In genomic region chr10:29496341-29497162, GRCh38 we compare ENCODE assay signal across 8 cellular contexts.
DNase-seq lines count a peak whose midpoint lies in the region; ATAC-seq and TF ChIP-seq lines count a peak whose summit lies in the region.

No MANE protein-coding gene starts in this region.

- no peak overlapping the region for H4K5ac ChIP-seq in IMR-90 (ENCODE audit: low read depth, low read length)

- ATAC-seq in GM18907 (IDR thresholded peaks at IDR 0.05; ENCODE audit: unreplicated experiment) (peak; percentile 68), IMR-90 (ENCODE audit: low read depth) (peak; percentile 99), T-helper 17 cell (peak; percentile 74)

- DNase-seq in AG20443 (ENCODE audit: low spot score) = peak; percentile 88
- peak; percentile 61 for DNase-seq in IMR-90
- DNase-seq in T-helper 17 cell = peak; percentile 27 to 57 (median 31)
- DNase-seq in ascending aorta (ENCODE audit: low spot score in 2 of 2) = peak in 1 of 2 donors; percentile 80
- DNase-seq in hippocampal formation (lab: John Stamatoyannopoulos, UW) = peak; percentile 5 to 58
- DNase-seq in sigmoid colon = peak; percentile 84
- no peak for DNase-seq in NCI-H524 treated with DMSO at 0.1 percent for 48 hours (lab: John Stamatoyannopoulos, UW)

- H3K4me1 Mint-ChIP-seq in T-helper 17 cell = peaks cover 10% of the 10 kb centered on the region

- 0 out of 2 replicates have a peak overlapping the region, but pooled peaks have one; percentile 21 for H3K14ac ChIP-seq in IMR-90 (replicated peaks; ENCODE audit: low read depth, low read length)

- TF ChIP-seq POLR2A in IMR-90 (IDR thresholded peaks at IDR 0.05; ENCODE audit: low read depth, low read length) (no peak), sigmoid colon (IDR thresholded peaks at IDR 0.05) (no peak)

- H2BK5ac ChIP-seq in IMR-90 (ENCODE audit: low read depth, low read length, poor library complexity, severe bottlenecking) = no peak overlapping the region

- POLR2A ChIA-PET in IMR-90 (lab: Charles Lee; ENCODE audit: unreplicated experiment) = no interaction called here

- no peak overlapping the region for H4K91ac ChIP-seq in IMR-90 (ENCODE audit: insufficient read depth, low read depth, low read length)

- H3K4me3 ChIP-seq in IMR-90 (ENCODE audit: insufficient read depth, low read depth, low read length) = no peak overlapping the region
- no peak overlapping the region for H3K4me3 ChIP-seq in ascending aorta
- no peak overlapping the region for H3K4me3 ChIP-seq in sigmoid colon

- H2AK9ac ChIP-seq in IMR-90 (replicated peaks; ENCODE audit: low read depth, low read length, poor library complexity) = no peak overlapping the region

- no peak overlapping the region for H3K27ac ChIP-seq in IMR-90 (ENCODE audit: insufficient read depth, low read length)
- H3K27ac ChIP-seq in ascending aorta = no peak overlapping the region
- peak overlapping the region in 3 of 4 donors; percentile 6 to 61 (median 9) for H3K27ac ChIP-seq in sigmoid colon

- no peak for TF ChIP-seq EP300 in sigmoid colon (IDR thresholded peaks at IDR 0.05)

- H2BK15ac ChIP-seq in IMR-90 (ENCODE audit: low read depth, low read length) = no peak overlapping the region

- H3K4me3 Mint-ChIP-seq in T-helper 17 cell = no peak overlapping the region

- H3K9ac ChIP-seq in IMR-90 (ENCODE audit: low read depth, low read length) = no peak overlapping the region

- peaks cover 2% of the 10 kb centered on the region for H3K36me3 Mint-ChIP-seq in T-helper 17 cell (ENCODE audit: low read depth)

- CTCF ChIA-PET in IMR-90 (lab: Yijun Ruan, JAX) = interaction anchor here (0.6 to 1.8 kb wide), 7 partner anchors 12 to 1204 kb away, joined by 3 to 8 read pairs (median 4); no protein-coding TSS in a partner anchor

- dilution Hi-C loops in IMR-90 (cut with HindIII; ENCODE audit: low sequenced_read_pairs, unreplicated experiment) = no loop called here

- H3K4me2 ChIP-seq in IMR-90 (ENCODE audit: low read depth, low read length) = no peak overlapping the region

- no peak overlapping the region for H3K27ac Mint-ChIP-seq in T-helper 17 cell

- H2BK120ac ChIP-seq in IMR-90 (ENCODE audit: low read depth, low read length) = no peak overlapping the region

- H3K27me3 Mint-ChIP-seq in T-helper 17 cell = no peaks in the 10 kb centered on the region

- H3K27me3 ChIP-seq in IMR-90 (ENCODE audit: control insufficient read depth, insufficient read depth, low read length) (no peaks in the 10 kb centered on the region), ascending aorta (no peaks in the 10 kb centered on the region), sigmoid colon (no peaks in the 10 kb centered on the region)

- peaks cover 3% of the 10 kb centered on the region; the same call in 1 of the 2 replicates for H3K9me1 ChIP-seq in IMR-90 (ENCODE audit: insufficient read depth, low read length)

- no peak overlapping the region for H4K8ac ChIP-seq in IMR-90 (ENCODE audit: low read depth in 2 of 2, low read length in 2 of 2)

- H3K4me1 ChIP-seq in IMR-90 (ENCODE audit: control insufficient read depth, insufficient read depth, low read length) (peaks cover 2% of the 10 kb centered on the region; the same call in 1 of the 2 replicates), ascending aorta (no peaks in the 10 kb centered on the region), sigmoid colon (peaks cover 0 to 11% (median 9%) of the 10 kb centered on the region in 4 donors)

- peak; percentile 94 for TF ChIP-seq CTCF in IMR-90 (conservative IDR thresholded peaks at IDR 0.05; ENCODE audit: low read depth, low read length)
- TF ChIP-seq CTCF in ascending aorta (IDR thresholded peaks at IDR 0.05) = peak; percentile 77 to 93 (median 85)
- TF ChIP-seq CTCF in sigmoid colon (IDR thresholded peaks at IDR 0.05) = peak; percentile 57 to 93 (median 86)

- TF ChIP-seq RAD21 in IMR-90 (IDR thresholded peaks at IDR 0.05; ENCODE audit: low read length) = peak; percentile 88

- H3K9me3 ChIP-seq in IMR-90 (ENCODE audit: control insufficient read depth, insufficient read depth, low read length) (no peaks in the 10 kb centered on the region), T-helper 17 cell (ENCODE audit: control insufficient read depth, low read length, poor library complexity, severe bottlenecking) (no peaks in the 10 kb centered on the region), ascending aorta (no peaks in the 10 kb centered on the region), sigmoid colon (no peaks in the 10 kb centered on the region)

- no peak overlapping the region for H3K56ac ChIP-seq in IMR-90 (ENCODE audit: extremely low read depth, insufficient read depth, low read length)

- peak overlapping the region; percentile 61 for H2AFZ ChIP-seq in IMR-90 (replicated peaks; ENCODE audit: low read length, poor library complexity)

- no peak overlapping the region for H2AK5ac ChIP-seq in IMR-90 (ENCODE audit: low read depth, low read length)

- no peak overlapping the region for H3K23ac ChIP-seq in IMR-90 (ENCODE audit: low read depth, low read length)

- no peak overlapping the region for H3K4ac ChIP-seq in IMR-90 (ENCODE audit: low read depth, low read length)

- in situ Hi-C loops in IMR-90 (cut with MboI; ENCODE audit: low sequenced_read_pairs) = loop anchor here (5.0 kb wide), 1 partner anchor 1191 kb away; no protein-coding TSS in a partner anchor

- H3K18ac ChIP-seq in IMR-90 (ENCODE audit: low read depth, low read length) = no peak overlapping the region

- WGBS in IMR-90 (ENCODE audit: extremely low coverage in 2 of 2, insufficient read length in 1 of 2), 2 experiments = 0% methylated on average over 7 of the region's 14 CpGs; no CpG with 5 or more reads in 1 of the 2 experiments
- 32 to 36% methylated on average over 14 of the region's 14 CpGs for WGBS in sigmoid colon, 2 donors

- intact Hi-C loops in IMR-90 (cut with micrococcal nuclease) = loop anchor here (1.0 kb wide), 1 partner anchor 119 kb away; no protein-coding TSS in a partner anchor
- intact Hi-C loops in ascending aorta (cut with DNase I) = no loop called here
- intact Hi-C loops in sigmoid colon (cut with DNase I) = no loop called here

- H3K36me3 ChIP-seq in IMR-90 (ENCODE audit: control insufficient read depth, insufficient read depth, low read length) (peaks cover 22% of the 10 kb centered on the region), ascending aorta (peaks cover 68 to 76% of the 10 kb centered on the region in 2 donors), sigmoid colon (peaks cover 31 to 97% (median 71%) of the 10 kb centered on the region in 4 donors)

- no peak overlapping the region for H2BK20ac ChIP-seq in IMR-90 (ENCODE audit: low read depth, low read length)

- H3K79me1 ChIP-seq in IMR-90 (ENCODE audit: low read depth in 1 of 2, low read length in 2 of 2) = peaks cover 0 to 11% of the 10 kb centered on the region in 2 experiments; a peak in 2 of 4 replicates

- no peaks in the 10 kb centered on the region; the same call in 1 of the 2 replicates for H4K20me1 ChIP-seq in IMR-90 (ENCODE audit: insufficient read depth, low read length)

- BruUV-seq in IMR-90 (replicated peaks; lab: Mats Ljungman, UMichigan) = no TSS peak

TF ChIP-seq in IMR-90, 13 proteins besides CTCF, POLR2A, EP300 and RAD21:
- TF ChIP-seq SMC3 (IDR thresholded peaks at IDR 0.05; ENCODE audit: low read depth, low read length) (peak; percentile 78), NFE2L2 (IDR thresholded peaks at IDR 0.05; ENCODE audit: low read depth, low read length) (no peak), FOS (IDR thresholded peaks at IDR 0.05; ENCODE audit: low read depth, low read length) (no peak), MAFK (IDR thresholded peaks at IDR 0.05; ENCODE audit: low read depth, low read length) (no peak), BHLHE40 (IDR thresholded peaks at IDR 0.05; ENCODE audit: low read depth, low read length) (peak; percentile 22; the same call in 1 of the 2 replicates), CEBPB (IDR thresholded peaks at IDR 0.05; ENCODE audit: low read depth, low read length) (no peak), RCOR1 (IDR thresholded peaks at IDR 0.05; ENCODE audit: insufficient replicate concordance, low read length) (no peak), ELK1 (IDR thresholded peaks at IDR 0.05; ENCODE audit: borderline replicate concordance, low read depth, low read length) (no peak), CHD1 (IDR thresholded peaks at IDR 0.05; ENCODE audit: low read depth, low read length) (no peak), MXI1 (IDR thresholded peaks at IDR 0.05; ENCODE audit: borderline replicate concordance, low read depth, low read length) (no peak), RFX5 (IDR thresholded peaks at IDR 0.05; ENCODE audit: low read depth, low read length) (no peak), MAZ (IDR thresholded peaks at IDR 0.05; ENCODE audit: borderline replicate concordance, low read depth, low read length) (no peak)
- TF ChIP-seq, protein P1, sequence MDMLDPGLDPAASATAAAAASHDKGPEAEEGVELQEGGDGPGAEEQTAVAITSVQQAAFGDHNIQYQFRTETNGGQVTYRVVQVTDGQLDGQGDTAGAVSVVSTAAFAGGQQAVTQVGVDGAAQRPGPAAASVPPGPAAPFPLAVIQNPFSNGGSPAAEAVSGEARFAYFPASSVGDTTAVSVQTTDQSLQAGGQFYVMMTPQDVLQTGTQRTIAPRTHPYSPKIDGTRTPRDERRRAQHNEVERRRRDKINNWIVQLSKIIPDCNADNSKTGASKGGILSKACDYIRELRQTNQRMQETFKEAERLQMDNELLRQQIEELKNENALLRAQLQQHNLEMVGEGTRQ (IDR thresholded peaks at IDR 0.05; ENCODE audit: low read depth, low read length) = no peak
TF ChIP-seq in IMR-90: peak in this region for 2.

Comparison
In these comparisons a context has a peak if more than half of its experiments do, and no peak if none do; other contexts are left out.
1. H3K27ac ChIP-seq: peak in sigmoid colon (3 of 4); none in IMR-90 (single experiment) and ascending aorta (0 of 2).
2. Peak in every context shown above with its lines, with median percentiles within 50 percentile points of each other: ATAC-seq and CTCF ChIP-seq.